Comparison of ENCODE assay signal across 8 cellular contexts in genomic region chr10:24922222-24922868, GRCh38. TPM values are rescaled to one million over a fixed set of nuclear protein-coding genes. Genes with fewer than 3 reads are reported as not detected.
DNase-seq lines count a peak whose midpoint lies in the region; ATAC-seq and TF ChIP-seq lines count a peak whose summit lies in the region.
"Not testable (repeated sequence)": the region's sequence is repeated elsewhere in the genome, so short reads cannot be mapped to it uniquely, and the experiment has no call there.
"Had no signal": no experiment of that assay in that cellular context is flagged by ENCODE, and none has a peak within 500 bp of the region (broad histone marks: within the 10 kb centered on the region; RNA-seq: fewer than 3 reads in every experiment).

No MANE protein-coding gene starts in this region.

- TF ChIP-seq RAD21 in IMR-90 (IDR thresholded peaks at IDR 0.05; ENCODE audit: low read length), result not testable (repeated sequence)

- H2BK5ac ChIP-seq in IMR-90 (ENCODE audit: low read depth, low read length, poor library complexity, severe bottlenecking), result peak overlapping the region; percentile 26

- not testable (repeated sequence) for TF ChIP-seq POLR2A in IMR-90 (IDR thresholded peaks at IDR 0.05; ENCODE audit: low read depth, low read length)

- not testable (repeated sequence) for H3K27ac Mint-ChIP-seq in activated T-cell treated with anti-CD3 and anti-CD28 coated beads, Interleukin-2, amount 50 U/mL, for 72 hours
- peak overlapping the region; percentile 83 for H3K27ac Mint-ChIP-seq in activated naive CD8-positive, alpha-beta T cell treated with anti-CD3 and anti-CD28 coated beads, Interleukin-2, amount 50 U/mL, for 24 hours

- POLR2A ChIA-PET in IMR-90 (lab: Charles Lee; ENCODE audit: unreplicated experiment), result interaction anchor here (0.6 kb wide), 2 partner anchors 366 to 1631 kb away, joined by 6 read pairs; no protein-coding TSS in a partner anchor

- dilution Hi-C loops in IMR-90 (cut with HindIII; ENCODE audit: low sequenced_read_pairs, unreplicated experiment), result not testable (repeated sequence)

- H4K8ac ChIP-seq in IMR-90 (ENCODE audit: low read depth in 2 of 2, low read length in 2 of 2), result not testable (repeated sequence)

- not testable (repeated sequence) for H3K4me3 ChIP-seq in IMR-90 (ENCODE audit: insufficient read depth, low read depth, low read length)

- H3K23ac ChIP-seq in IMR-90 (ENCODE audit: low read depth, low read length), result not testable (repeated sequence)

- not testable (repeated sequence) for TF ChIP-seq CTCF in IMR-90 (conservative IDR thresholded peaks at IDR 0.05; ENCODE audit: low read depth, low read length); foreskin keratinocyte (conservative IDR thresholded peaks at IDR 0.05)

- H3K36me3 Mint-ChIP-seq in activated T-cell treated with anti-CD3 and anti-CD28 coated beads, Interleukin-2, amount 50 U/mL, for 72 hours (ENCODE audit: insufficient read depth in 2 of 2), result peaks cover 11 to 19% of the 10 kb centered on the region in 2 donors
- peaks cover 19% of the 10 kb centered on the region for H3K36me3 Mint-ChIP-seq in activated naive CD8-positive, alpha-beta T cell treated with anti-CD3 and anti-CD28 coated beads, Interleukin-2, amount 50 U/mL, for 24 hours (ENCODE audit: low read depth)

- H4K5ac ChIP-seq in IMR-90 (ENCODE audit: low read depth, low read length), result not testable (repeated sequence)

- peak overlapping the region in 1 of 2 donors; percentile 32 for H3K4me3 Mint-ChIP-seq in activated T-cell treated with anti-CD3 and anti-CD28 coated beads, Interleukin-2, amount 50 U/mL, for 72 hours
- peak overlapping the region; percentile 4 for H3K4me3 Mint-ChIP-seq in activated naive CD8-positive, alpha-beta T cell treated with anti-CD3 and anti-CD28 coated beads, Interleukin-2, amount 50 U/mL, for 24 hours

- peaks cover 20% of the 10 kb centered on the region for H3K4me1 Mint-ChIP-seq in activated T-cell treated with anti-CD3 and anti-CD28 coated beads, Interleukin-2, amount 50 U/mL, for 72 hours (ENCODE audit: low read depth)
- peaks cover 31% of the 10 kb centered on the region for H3K4me1 Mint-ChIP-seq in activated naive CD8-positive, alpha-beta T cell treated with anti-CD3 and anti-CD28 coated beads, Interleukin-2, amount 50 U/mL, for 24 hours

- not testable (repeated sequence) for ATAC-seq in IMR-90 (ENCODE audit: low read depth)
- peak; percentile 50 to 55 for ATAC-seq in activated T-cell treated with anti-CD3 and anti-CD28 coated beads, Interleukin-2, amount 50 U/mL, for 72 hours (replicated peaks in 1 of 2)
- ATAC-seq in activated naive CD8-positive, alpha-beta T cell treated with anti-CD3 and anti-CD28 coated beads, Interleukin-2, amount 50 U/mL, for 24 hours, result peak; percentile 66
- peak; percentile 59 for ATAC-seq in foreskin keratinocyte

- not testable (repeated sequence) for BruUV-seq in IMR-90 (replicated peaks; lab: Mats Ljungman, UMichigan)

- H2BK120ac ChIP-seq in IMR-90 (ENCODE audit: low read depth, low read length), result peak overlapping the region; percentile 48; the same call in 1 of the 2 replicates

- not testable (repeated sequence) for H4K20me1 ChIP-seq in IMR-90 (ENCODE audit: insufficient read depth, low read length)

- not testable (repeated sequence) for H3K9me1 ChIP-seq in IMR-90 (ENCODE audit: insufficient read depth, low read length)

- H2AK9ac ChIP-seq in IMR-90 (replicated peaks; ENCODE audit: low read depth, low read length, poor library complexity), result not testable (repeated sequence)

- intact Hi-C loops in IMR-90 (cut with micrococcal nuclease), result not testable (repeated sequence)

- in situ Hi-C loops in IMR-90 (cut with MboI; ENCODE audit: low sequenced_read_pairs), result not testable (repeated sequence)

- peak overlapping the region; percentile 59; the same call in 1 of the 2 replicates for H2AK5ac ChIP-seq in IMR-90 (ENCODE audit: low read depth, low read length)

- H3K27ac ChIP-seq in IMR-90 (ENCODE audit: insufficient read depth, low read length), result not testable (repeated sequence)
- H3K27ac ChIP-seq in caudate nucleus (ENCODE audit: low read depth, low read length) (peak overlapping the region; percentile 54), foreskin keratinocyte (peak overlapping the region; percentile 68)

- not testable (repeated sequence) for H3K4me2 ChIP-seq in IMR-90 (ENCODE audit: low read depth, low read length)

- not testable (repeated sequence) for H3K4me1 ChIP-seq in IMR-90 (ENCODE audit: control insufficient read depth, insufficient read depth, low read length)
- peaks cover 12% of the 10 kb centered on the region for H3K4me1 ChIP-seq in foreskin keratinocyte

- H3K36me3 ChIP-seq in IMR-90 (ENCODE audit: control insufficient read depth, insufficient read depth, low read length), result not testable (repeated sequence)

- 100% methylated on average over 1 of the region's 6 CpGs; no CpG with 5 or more reads in 1 of the 2 experiments for WGBS in IMR-90 (ENCODE audit: extremely low coverage in 2 of 2, insufficient read length in 1 of 2), 2 experiments

- H2BK15ac ChIP-seq in IMR-90 (ENCODE audit: low read depth, low read length), result peak overlapping the region; percentile 9; the same call in 1 of the 3 replicates

- not testable (repeated sequence) for H3K27me3 ChIP-seq in IMR-90 (ENCODE audit: control insufficient read depth, insufficient read depth, low read length); foreskin keratinocyte

- not testable (repeated sequence) for H3K9ac ChIP-seq in IMR-90 (ENCODE audit: low read depth, low read length)

- H3K9me3 Mint-ChIP-seq in activated T-cell treated with anti-CD3 and anti-CD28 coated beads, Interleukin-2, amount 50 U/mL, for 72 hours, result peaks cover 7 to 12% of the 10 kb centered on the region in 2 donors
- H3K9me3 Mint-ChIP-seq in activated naive CD8-positive, alpha-beta T cell treated with anti-CD3 and anti-CD28 coated beads, Interleukin-2, amount 50 U/mL, for 24 hours, result peaks cover 14% of the 10 kb centered on the region

- H2BK20ac ChIP-seq in IMR-90 (ENCODE audit: low read depth, low read length), result not testable (repeated sequence)

- H4K91ac ChIP-seq in IMR-90 (ENCODE audit: insufficient read depth, low read depth, low read length), result not testable (repeated sequence)

- not testable (repeated sequence) for H3K27me3 Mint-ChIP-seq in activated T-cell treated with anti-CD3 and anti-CD28 coated beads, Interleukin-2, amount 50 U/mL, for 72 hours (ENCODE audit: low read depth); activated naive CD8-positive, alpha-beta T cell treated with anti-CD3 and anti-CD28 coated beads, Interleukin-2, amount 50 U/mL, for 24 hours

- H3K79me1 ChIP-seq in IMR-90 (ENCODE audit: low read depth in 1 of 2, low read length in 2 of 2), result not testable (repeated sequence)

- H3K4ac ChIP-seq in IMR-90 (ENCODE audit: low read depth, low read length), result peak overlapping the region; percentile 26; the same call in 1 of the 2 replicates

- not testable (repeated sequence) for H3K56ac ChIP-seq in IMR-90 (ENCODE audit: extremely low read depth, insufficient read depth, low read length)

- H2AFZ ChIP-seq in IMR-90 (replicated peaks; ENCODE audit: low read length, poor library complexity), result not testable (repeated sequence)

- peak; percentile 36 for DNase-seq in IMR-90
- peak; percentile 41 for DNase-seq in activated CD4-positive, alpha-beta T cell treated with anti-CD3 and anti-CD28 coated beads for 48 hours
- peak; percentile 31 to 41 for DNase-seq in activated T-cell treated with anti-CD3 and anti-CD28 coated beads, Interleukin-2, amount 50 U/mL, for 72 hours
- peak; percentile 18 for DNase-seq in activated naive CD8-positive, alpha-beta T cell treated with anti-CD3 and anti-CD28 coated beads, Interleukin-2, amount 50 U/mL, for 24 hours
- not testable (repeated sequence) for DNase-seq in caudate nucleus (lab: John Stamatoyannopoulos, UW); foreskin keratinocyte
- DNase-seq in stimulated activated CD4-positive, alpha-beta T cell treated with anti-CD3 and anti-CD28 coated beads, Interleukin-15, amount 100 ng/mL, for 24 hours, result peak; percentile 46

- CTCF ChIA-PET in IMR-90 (lab: Yijun Ruan, JAX), result interaction anchor here (0.9 to 1.3 kb wide), 2 partner anchors 8 to 56 kb away, joined by 3 to 12 read pairs; no protein-coding TSS in a partner anchor

- not testable (repeated sequence) for H3K9me3 ChIP-seq in IMR-90 (ENCODE audit: control insufficient read depth, insufficient read depth, low read length)

- H3K14ac ChIP-seq in IMR-90 (replicated peaks; ENCODE audit: low read depth, low read length), result not testable (repeated sequence)

- not testable (repeated sequence) for H3K18ac ChIP-seq in IMR-90 (ENCODE audit: low read depth, low read length)

RNA-seq across cellular contexts. Expression of gene PRTFDC1, which starts 30.1 kb away (rescaled TPM):
- 17.9 and 24.2 TPM in 2 replicates for total RNA-seq in IMR-90 (2012; rRNA removed)
- polyA plus RNA-seq in IMR-90 (2012; rRNA removed), result 11.9 and 12.3 TPM in 2 replicates
- polyA plus RNA-seq in IMR-90 (2012; cell fraction: cytosol; rRNA removed), result 2.3 and 2.7 TPM in 2 replicates
- 1.1 and 12.1 TPM in 2 replicates for polyA plus RNA-seq in IMR-90 (2012; cell fraction: nucleus; rRNA removed; ENCODE audit: low replicate concordance)
- under 1 TPM; 0.46 to 0.49 TPM for total RNA-seq in activated T-cell treated with anti-CD3 and anti-CD28 coated beads, Interleukin-2, amount 50 U/mL, for 72 hours
- 8.5 and 8.7 TPM in 2 replicates for total RNA-seq in foreskin keratinocyte
- 6.4 and 7.0 TPM in 2 replicates for polyA plus RNA-seq in foreskin keratinocyte
- total RNA-seq: B cell had no signal
